Comparison of ENCODE assay signal across 11 cellular contexts in the genomic region with DNA sequence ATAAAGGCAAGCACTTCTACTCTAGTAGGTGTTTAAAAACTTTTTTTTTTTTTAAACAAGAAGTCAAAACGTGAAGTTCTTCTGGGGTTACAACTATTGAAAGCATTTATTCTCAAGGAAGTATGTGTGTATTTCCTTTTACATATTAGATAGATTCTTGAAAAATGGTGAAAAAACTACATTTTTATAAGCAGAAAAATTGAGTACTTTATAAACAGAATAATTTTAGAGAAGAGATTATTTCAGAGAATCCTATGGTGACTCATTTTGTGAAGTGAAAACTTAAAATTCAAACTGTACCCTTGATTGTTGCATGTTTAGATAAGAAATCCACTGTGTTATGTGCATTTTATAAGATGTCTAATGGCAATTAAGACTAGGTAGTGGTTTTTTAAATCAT.
DNase-seq lines count a peak whose midpoint lies in the region; ATAC-seq, FAIRE-seq and TF ChIP-seq lines count a peak whose summit lies in the region.
"Had no signal": no experiment of that assay in that cellular context is flagged by ENCODE, and none has a peak within 500 bp of the region (broad histone marks: within the 10 kb centered on the region; RNA-seq: fewer than 3 reads in every experiment).

No MANE protein-coding gene starts in this region.

- H3K27ac ChIP-seq in BLaER1 treated with 17β-estradiol and CSF1 and Interleukin-3, amounts not matched to agents 10 nM and 100 nM, result no peak overlapping the region
- H3K27ac ChIP-seq in KOPT-K1 (ENCODE audit: low read depth, low read length, poor library complexity, severe bottlenecking) (peak overlapping the region; percentile 37), neutrophil (peak overlapping the region; percentile 95)

- peak overlapping the region in 4 of 11 experiments; percentile 21 to 96 (median 78); a peak in 4 of 22 replicates for H3K9ac ChIP-seq in BLaER1 treated with 17β-estradiol and CSF1 and Interleukin-3, amounts not matched to agents 10 nM and 100 nM

- H3K4me3 ChIP-seq in BLaER1 treated with 17β-estradiol and CSF1 and Interleukin-3, amounts not matched to agents 10 nM and 100 nM, result peak overlapping the region in 3 of 10 experiments; percentile 90 to 93 (median 91); a peak in 4 of 20 replicates
- peak overlapping the region in 1 of 2 experiments; percentile 90 for H3K4me3 ChIP-seq in neutrophil (ENCODE audit: low read depth in 1 of 2, low read length in 1 of 2)

- peak overlapping the region; percentile 83 to 96 (median 92) for H3K4me2 ChIP-seq in BLaER1 treated with 17β-estradiol and CSF1 and Interleukin-3, amounts not matched to agents 10 nM and 100 nM

- FAIRE-seq in endometrium (lab: Jason Lieb, UNC), result peak; percentile 8

- peaks cover 9 to 70% (median 32%) of the 10 kb centered on the region in 11 experiments; a peak in 19 of 22 replicates for H4K20me1 ChIP-seq in BLaER1 treated with 17β-estradiol and CSF1 and Interleukin-3, amounts not matched to agents 10 nM and 100 nM

- no peak for ATAC-seq in HG03045 (IDR thresholded peaks at IDR 0.05; ENCODE audit: unreplicated experiment)

- H3K4me1 ChIP-seq in BLaER1 treated with 17β-estradiol and CSF1 and Interleukin-3, amounts not matched to agents 10 nM and 100 nM, result peaks cover 20 to 35% (median 25%) of the 10 kb centered on the region in 10 experiments
- H3K4me1 ChIP-seq in neutrophil (ENCODE audit: control insufficient read depth in 1 of 2, insufficient read depth in 1 of 2, low read depth in 1 of 2, low read length in 1 of 2), result peaks cover 35 to 52% of the 10 kb centered on the region in 2 experiments

- H3K27me3 ChIP-seq in BLaER1 treated with 17β-estradiol and CSF1 and Interleukin-3, amounts not matched to agents 10 nM and 100 nM, result no peaks in the 10 kb centered on the region
- no peaks in the 10 kb centered on the region for H3K27me3 ChIP-seq in neutrophil

- peaks cover 0 to 10% (median 0%) of the 10 kb centered on the region in 11 experiments; a peak in 1 of 22 replicates for H3K36me3 ChIP-seq in BLaER1 treated with 17β-estradiol and CSF1 and Interleukin-3, amounts not matched to agents 10 nM and 100 nM
- no peaks in the 10 kb centered on the region for H3K36me3 ChIP-seq in KOPT-K1 (ENCODE audit: insufficient read depth, low read length)
- no peaks in the 10 kb centered on the region for H3K36me3 ChIP-seq in neutrophil

- DNase-seq in COLO829 (ENCODE audit: low spot score) (no peak), NCI-H2171 (lab: John Stamatoyannopoulos, UW) (no peak), SIG-M5 (lab: John Stamatoyannopoulos, UW) (no peak)
- DNase-seq: activated CD4-positive, CD25-positive, alpha-beta regulatory T cell treated with anti-CD3 and anti-CD28 coated beads, Interleukin-2, amount 50 U/mL, for 72 hours; activated gamma-delta T cell; hypothalamus had no signal

- TF ChIP-seq CTCF in neutrophil (IDR thresholded peaks at IDR 0.05), result no peak

- H3K9me3 ChIP-seq in BLaER1 treated with 17β-estradiol and CSF1 and Interleukin-3, amounts not matched to agents 10 nM and 100 nM (replicated peaks in 1 of 11), result peaks cover 0 to 5% (median 0%) of the 10 kb centered on the region in 11 experiments; a peak in 5 of 22 replicates
- H3K9me3 ChIP-seq in KOPT-K1 (ENCODE audit: insufficient read depth, low read length, poor library complexity, severe bottlenecking), result no peaks in the 10 kb centered on the region
- no peaks in the 10 kb centered on the region for H3K9me3 ChIP-seq in neutrophil

Comparison
In these comparisons a context has a peak if more than half of its experiments do, and no peak if none do; other contexts are left out.
1. H3K27ac ChIP-seq: peak in KOPT-K1 (single experiment) and neutrophil (single experiment); none in BLaER1 treated with 17β-estradiol and CSF1 and Interleukin-3, amounts not matched to agents 10 nM and 100 nM (0 of 11).